ENCODE assay signal across 29 cellular contexts in genomic region chr3:48305396-48305795, GRCh38. TPM values are rescaled to one million over a fixed set of nuclear protein-coding genes. Genes with fewer than 3 reads are reported as not detected.
"Had no signal": no experiment of that assay in that cellular context is flagged by ENCODE, and none has a peak within 500 bp of the region (broad histone marks: within the 10 kb centered on the region; RNA-seq: fewer than 3 reads in every experiment).

No MANE protein-coding gene starts in this region.

- H3K4me2 ChIP-seq: PC-9 had no signal

- H2AFZ ChIP-seq: PC-9 had no signal

- H3K27ac ChIP-seq: PC-9, VCaP had no signal

- DNase-seq: activated CD4-positive, alpha-beta memory T cell treated with anti-CD3 and anti-CD28 coated beads for 36 hours; activated CD4-positive, alpha-beta T cell treated with anti-CD3 and anti-CD28 coated beads, Interleukin-2, amount 10 ng/mL, durations not matched to agents 7 days and 5 days; activated CD4-positive, CD25-positive, alpha-beta regulatory T cell; activated CD8-positive, alpha-beta memory T cell treated with anti-CD3 and anti-CD28 coated beads for 24 hours; activated gamma-delta T cell; activated naive CD4-positive, alpha-beta T cell treated with anti-CD3 and anti-CD28 coated beads for 36 hours; activated T-cell treated with anti-CD3 and anti-CD28 coated beads, Interleukin-2, amount 50 U/mL, for 4 hours; amygdala; cerebellar nuclear complex; Kasumi-1; KBM-7; MV-4-11; NCI-H1092 treated with DMSO at 0.1 percent for 48 hours; NCI-H1436; NCI-H1694 treated with DMSO at 0.1 percent for 48 hours; NCI-H2029 treated with DMSO at 0.1 percent for 48 hours; NCI-H345; NCI-H510A; NCI-H526 treated with DMSO at 0.1 percent for 48 hours; NCI-H82; NK-92 treated with Interleukin-12 subunit alpha and Interleukin-12 subunit beta, amount 100 ng/mL, for 24 hours; PC-9; SIG-M5; T-helper 17 cell; T1000 had no signal

- H3K4me3 ChIP-seq: PC-9 had no signal

- ATAC-seq: activated T-cell treated with anti-CD3 and anti-CD28 coated beads, Interleukin-2, amount 50 U/mL, for 4 hours; activated T-helper 17 cell treated with anti-CD3 and anti-CD28 coated beads, Interleukin-2, amount 50 U/mL, for 72 hours; T-helper 17 cell had no signal

RNA-seq across cellular contexts. Expression of gene SPINK8, which starts 28.1 kb away (rescaled TPM):
- total RNA-seq: activated CD4-positive, alpha-beta memory T cell treated with anti-CD3 and anti-CD28 coated beads for 36 hours; activated CD4-positive, alpha-beta T cell treated with anti-CD3 and anti-CD28 coated beads, Interleukin-2, amount 10 ng/mL, durations not matched to agents 7 days and 5 days; activated naive CD4-positive, alpha-beta T cell treated with anti-CD3 and anti-CD28 coated beads for 36 hours; activated T-cell treated with anti-CD3 and anti-CD28 coated beads, Interleukin-2, amount 50 U/mL, for 4 hours; activated T-helper 17 cell treated with anti-CD3 and anti-CD28 coated beads, Interleukin-2, amount 50 U/mL, for 72 hours; astrocyte; cardiac septum; PC-9; T-helper 17 cell had no signal
